In genomic region chr4:184536881-184537248, GRCh38 we compare ENCODE assay signal across 8 cellular contexts.
DNase-seq lines count a peak whose midpoint lies in the region; ATAC-seq and TF ChIP-seq lines count a peak whose summit lies in the region.

No MANE protein-coding gene starts in this region.

- H3K27ac ChIP-seq in SK-N-SH (ENCODE audit: low read depth in 2 of 2, low read length in 1 of 2): peak overlapping the region; percentile 96
- no peak overlapping the region for H3K27ac ChIP-seq in iPS DF 6.9 (ENCODE audit: low read length)
- peak overlapping the region; percentile 92 for H3K27ac ChIP-seq in skeletal muscle tissue (ENCODE audit: low read depth, low read length)

- no peaks in the 10 kb centered on the region for H3K36me3 ChIP-seq in SK-N-SH (replicated peaks in 1 of 2; ENCODE audit: control insufficient read depth in 1 of 2, insufficient read depth in 2 of 2, low read length in 1 of 2)
- H3K36me3 ChIP-seq in iPS DF 6.9 (ENCODE audit: control insufficient read depth, insufficient read depth, low read length): no peaks in the 10 kb centered on the region
- H3K36me3 ChIP-seq in skeletal muscle tissue (ENCODE audit: control insufficient read depth in 3 of 3, insufficient read depth in 3 of 3, low read length in 3 of 3): no peaks in the 10 kb centered on the region

- CTCF ChIA-PET in SK-N-SH (lab: Yijun Ruan, JAX): interaction anchor here (1.0 to 6.6 kb wide), 7 partner anchors 10 to 278 kb away, joined by 3 to 72 read pairs (median 5); no protein-coding TSS in a partner anchor
- CTCF ChIA-PET in activated CD4-positive, alpha-beta memory T cell treated with anti-CD3 and anti-CD28 coated beads, Interleukin-2, amount 10 ng/mL, durations not matched to agents 7 days and 5 days (lab: Charles Lee): interaction anchor here (1.0 to 4.4 kb wide), 7 partner anchors 23 to 272 kb away, joined by 3 to 51 read pairs (median 10); partner anchors contain the start of gene IRF2

- POLR2A ChIA-PET in SK-N-SH (lab: Yijun Ruan, JAX): interaction anchor here (0.8 to 2.0 kb wide), 7 partner anchors 62 to 284 kb away, joined by 3 to 16 read pairs (median 4); partner anchors contain the start of gene IRF2
- POLR2A ChIA-PET in activated CD4-positive, alpha-beta memory T cell treated with anti-CD3 and anti-CD28 coated beads, Interleukin-2, amount 10 ng/mL, durations not matched to agents 7 days and 5 days (lab: Charles Lee): interaction anchor here (0.7 to 6.8 kb wide), 26 partner anchors 22 to 275 kb away, joined by 3 to 193 read pairs (median 6); partner anchors contain the start of genes CASP3, CENPU, IRF2 and PRIMPOL

- peaks cover 7% of the 10 kb centered on the region for H3K79me2 ChIP-seq in SK-N-SH (ENCODE audit: insufficient read depth)

- no peak for TF ChIP-seq RAD21 in SK-N-SH (IDR thresholded peaks at IDR 0.05; ENCODE audit: low read length)

- H4K20me1 ChIP-seq in SK-N-SH (ENCODE audit: insufficient read depth): no peaks in the 10 kb centered on the region

- H3K4me3 ChIP-seq in SK-N-SH (ENCODE audit: low read depth in 2 of 2, low read length in 1 of 2) (peak overlapping the region; percentile 72 to 90), iPS DF 6.9 (ENCODE audit: low read length) (peak overlapping the region; percentile 94), skeletal muscle tissue (ENCODE audit: low read length in 3 of 3) (peak overlapping the region; percentile 71 to 91 (median 86))

- H3K9me2 ChIP-seq in SK-N-SH: no peaks in the 10 kb centered on the region

- peaks cover 8% of the 10 kb centered on the region for H3K36me3 Mint-ChIP-seq in activated CD4-positive, alpha-beta memory T cell treated with anti-CD3 and anti-CD28 coated beads, Interleukin-2, amount 10 ng/mL, durations not matched to agents 7 days and 5 days (ENCODE audit: low read depth)

- peak overlapping the region; percentile 80 for H2AFZ ChIP-seq in SK-N-SH (ENCODE audit: low read depth)

- H3K9ac ChIP-seq in SK-N-SH (peak overlapping the region; percentile 89), skeletal muscle tissue (ENCODE audit: low read depth in 1 of 3, low read length in 3 of 3) (peak overlapping the region; percentile 88 to 94 (median 94))

- H3K27ac Mint-ChIP-seq in activated CD4-positive, alpha-beta memory T cell treated with anti-CD3 and anti-CD28 coated beads, Interleukin-2, amount 10 ng/mL, durations not matched to agents 7 days and 5 days: peak overlapping the region; percentile 88

- peak overlapping the region; percentile 85 for H3K4me3 Mint-ChIP-seq in activated CD4-positive, alpha-beta memory T cell treated with anti-CD3 and anti-CD28 coated beads, Interleukin-2, amount 10 ng/mL, durations not matched to agents 7 days and 5 days

- WGBS in SK-N-SH (ENCODE audit: low lambda C conversion rate): 8% methylated on average over 5 of the region's 5 CpGs
- no CpG with 5 or more reads among the region's 5 CpGs for WGBS in iPS DF 6.9 (ENCODE audit: insufficient coverage, insufficient read length)

- H3K27me3 Mint-ChIP-seq in activated CD4-positive, alpha-beta memory T cell treated with anti-CD3 and anti-CD28 coated beads, Interleukin-2, amount 10 ng/mL, durations not matched to agents 7 days and 5 days: no peaks in the 10 kb centered on the region

- H3K4me2 ChIP-seq in SK-N-SH: peak overlapping the region; percentile 88

- ATAC-seq in SK-N-SH treated with all-trans-retinoic acid at 6 μM for 48 hours: no peak; the same call in 2 of the 3 replicates

- DNase-seq in SK-N-SH (no peak), iPS DF 6.9 (ENCODE audit: low read depth, low spot score) (no peak), KG1 (lab: John Stamatoyannopoulos, UW) (no peak), NCI-H2081 treated with DMSO at 0.1 percent for 48 hours (lab: John Stamatoyannopoulos, UW) (no peak), NCI-H526 treated with DMSO at 0.1 percent for 48 hours (lab: John Stamatoyannopoulos, UW) (no peak)
- no peak for DNase-seq in activated CD4-positive, alpha-beta memory T cell treated with anti-CD3 and anti-CD28 coated beads, Interleukin-2, amount 10 ng/mL, durations not matched to agents 7 days and 5 days

- H3K4me1 Mint-ChIP-seq in activated CD4-positive, alpha-beta memory T cell treated with anti-CD3 and anti-CD28 coated beads, Interleukin-2, amount 10 ng/mL, durations not matched to agents 7 days and 5 days: peaks cover 48% of the 10 kb centered on the region

- no peak for TF ChIP-seq EP300 in SK-N-SH (IDR thresholded peaks at IDR 0.05; ENCODE audit: borderline replicate concordance in 1 of 2, low read depth in 1 of 2, low read length in 1 of 2)

- no peaks in the 10 kb centered on the region for H3K9me3 Mint-ChIP-seq in activated CD4-positive, alpha-beta memory T cell treated with anti-CD3 and anti-CD28 coated beads, Interleukin-2, amount 10 ng/mL, durations not matched to agents 7 days and 5 days

- no peak for TF ChIP-seq CTCF in SK-N-SH (IDR thresholded peaks at IDR 0.05)

- no peaks in the 10 kb centered on the region for H3K27me3 ChIP-seq in SK-N-SH (ENCODE audit: insufficient read depth)
- no peaks in the 10 kb centered on the region for H3K27me3 ChIP-seq in iPS DF 6.9 (ENCODE audit: control insufficient read depth, insufficient read depth, low read length)
- H3K27me3 ChIP-seq in skeletal muscle tissue (ENCODE audit: control insufficient read depth in 3 of 3, insufficient read depth in 3 of 3, low read length in 3 of 3): no peaks in the 10 kb centered on the region

- H3K4me1 ChIP-seq in SK-N-SH (ENCODE audit: control insufficient read depth in 1 of 2, insufficient read depth in 2 of 2, low read depth in 1 of 2, low read length in 1 of 2): peaks cover 4 to 8% of the 10 kb centered on the region in 2 experiments; a peak in 3 of 4 replicates
- no peaks in the 10 kb centered on the region for H3K4me1 ChIP-seq in iPS DF 6.9 (ENCODE audit: control insufficient read depth, insufficient read depth, low read length)
- peaks cover 4 to 12% (median 9%) of the 10 kb centered on the region in 3 donors for H3K4me1 ChIP-seq in skeletal muscle tissue (ENCODE audit: control insufficient read depth in 3 of 3, insufficient read depth in 3 of 3, low read length in 3 of 3)

- H3F3A ChIP-seq in SK-N-SH (replicated peaks; ENCODE audit: insufficient read depth): peaks cover 30% of the 10 kb centered on the region

- no peaks in the 10 kb centered on the region for H3K9me3 ChIP-seq in SK-N-SH
- H3K9me3 ChIP-seq in iPS DF 6.9 (ENCODE audit: control insufficient read depth, insufficient read depth, low read length): no peaks in the 10 kb centered on the region
- H3K9me3 ChIP-seq in skeletal muscle tissue (ENCODE audit: control insufficient read depth in 3 of 3, low read length in 3 of 3): no peaks in the 10 kb centered on the region

TF ChIP-seq in SK-N-SH, 30 proteins besides CTCF, POLR2A, EP300 and RAD21 (continues in another document):
- no peak for TF ChIP-seq YY1 (IDR thresholded peaks at IDR 0.05; ENCODE audit: low read depth)
- no peak for TF ChIP-seq USF2 (IDR thresholded peaks at IDR 0.05; ENCODE audit: borderline replicate concordance, low read depth, low read length)
- TF ChIP-seq JUND (IDR thresholded peaks at IDR 0.05): no peak
- no peak for TF ChIP-seq FOSL2 (IDR thresholded peaks at IDR 0.05; ENCODE audit: borderline replicate concordance, low read depth)
- no peak for TF ChIP-seq FOXM1 (IDR thresholded peaks at IDR 0.05; ENCODE audit: low read depth)
- TF ChIP-seq MEF2A (IDR thresholded peaks at IDR 0.05; ENCODE audit: borderline replicate concordance, low read depth): no peak
- TF ChIP-seq TEAD4 (IDR thresholded peaks at IDR 0.05; ENCODE audit: borderline replicate concordance, insufficient read depth): no peak

TF ChIP-seq in SK-N-SH treated with all-trans-retinoic acid at 6 μM for 48 hours, 23 proteins besides CTCF, POLR2A, EP300 and RAD21 (continues in another document):
- TF ChIP-seq ZC3H10 (CRISPR knock-in tag; IDR thresholded peaks at IDR 0.05): no peak
- TF ChIP-seq GLIS3 (CRISPR knock-in tag; IDR thresholded peaks at IDR 0.05): no peak
- TF ChIP-seq ESRRG (CRISPR knock-in tag; IDR thresholded peaks at IDR 0.05): no peak
- no peak for TF ChIP-seq ZFP3 (CRISPR knock-in tag; IDR thresholded peaks at IDR 0.05)
- TF ChIP-seq ZFP30 (CRISPR knock-in tag; IDR thresholded peaks at IDR 0.05): no peak
- TF ChIP-seq ZNF8 (CRISPR knock-in tag; IDR thresholded peaks at IDR 0.05): no peak
- TF ChIP-seq TSHZ2 (CRISPR knock-in tag; IDR thresholded peaks at IDR 0.05): no peak
- no peak for TF ChIP-seq ISL1 (CRISPR knock-in tag; IDR thresholded peaks at IDR 0.05)
- no peak for TF ChIP-seq ARNTL (CRISPR knock-in tag; IDR thresholded peaks at IDR 0.05; ENCODE audit: borderline replicate concordance, low read depth)
- TF ChIP-seq ZNF70 (CRISPR knock-in tag; IDR thresholded peaks at IDR 0.05): no peak
- TF ChIP-seq RARB (CRISPR knock-in tag; IDR thresholded peaks at IDR 0.05): no peak
- no peak for TF ChIP-seq TOX (CRISPR knock-in tag; IDR thresholded peaks at IDR 0.05; ENCODE audit: borderline replicate concordance)
